In genomic region chr2:44744961-44745360, GRCh38 we compare ENCODE assay signal across 2 cellular contexts.
TF ChIP-seq lines count a peak whose summit lies in the region.

No MANE protein-coding gene starts in this region.

TF ChIP-seq in SK-N-SH treated with all-trans-retinoic acid at 6 μM for 48 hours, 23 proteins besides CTCF, POLR2A, EP300 and RAD21 (continued from another document):
- TF ChIP-seq CREB5 (CRISPR knock-in tag; IDR thresholded peaks at IDR 0.05; ENCODE audit: low read depth) = no peak
- no peak for TF ChIP-seq ZC3H10 (CRISPR knock-in tag; IDR thresholded peaks at IDR 0.05)
- no peak for TF ChIP-seq BACH2 (CRISPR knock-in tag; IDR thresholded peaks at IDR 0.05; ENCODE audit: borderline replicate concordance)
- TF ChIP-seq ZFP3 (CRISPR knock-in tag; IDR thresholded peaks at IDR 0.05) = no peak
- TF ChIP-seq TOX (CRISPR knock-in tag; IDR thresholded peaks at IDR 0.05; ENCODE audit: borderline replicate concordance) = no peak
- TF ChIP-seq CSDC2 (CRISPR knock-in tag; IDR thresholded peaks at IDR 0.05) = no peak
- TF ChIP-seq ARNTL (CRISPR knock-in tag; IDR thresholded peaks at IDR 0.05; ENCODE audit: borderline replicate concordance, low read depth) = no peak
- no peak for TF ChIP-seq POU6F1 (CRISPR knock-in tag; IDR thresholded peaks at IDR 0.05; ENCODE audit: borderline replicate concordance, low read depth)
- TF ChIP-seq ESRRG (CRISPR knock-in tag; IDR thresholded peaks at IDR 0.05) = no peak
- TF ChIP-seq, protein P1, sequence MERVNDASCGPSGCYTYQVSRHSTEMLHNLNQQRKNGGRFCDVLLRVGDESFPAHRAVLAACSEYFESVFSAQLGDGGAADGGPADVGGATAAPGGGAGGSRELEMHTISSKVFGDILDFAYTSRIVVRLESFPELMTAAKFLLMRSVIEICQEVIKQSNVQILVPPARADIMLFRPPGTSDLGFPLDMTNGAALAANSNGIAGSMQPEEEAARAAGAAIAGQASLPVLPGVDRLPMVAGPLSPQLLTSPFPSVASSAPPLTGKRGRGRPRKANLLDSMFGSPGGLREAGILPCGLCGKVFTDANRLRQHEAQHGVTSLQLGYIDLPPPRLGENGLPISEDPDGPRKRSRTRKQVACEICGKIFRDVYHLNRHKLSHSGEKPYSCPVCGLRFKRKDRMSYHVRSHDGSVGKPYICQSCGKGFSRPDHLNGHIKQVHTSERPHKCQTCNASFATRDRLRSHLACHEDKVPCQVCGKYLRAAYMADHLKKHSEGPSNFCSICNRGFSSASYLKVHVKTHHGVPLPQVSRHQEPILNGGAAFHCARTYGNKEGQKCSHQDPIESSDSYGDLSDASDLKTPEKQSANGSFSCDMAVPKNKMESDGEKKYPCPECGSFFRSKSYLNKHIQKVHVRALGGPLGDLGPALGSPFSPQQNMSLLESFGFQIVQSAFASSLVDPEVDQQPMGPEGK (CRISPR knock-in tag; IDR thresholded peaks at IDR 0.05; ENCODE audit: borderline replicate concordance) = no peak
- no peak for TF ChIP-seq SNAI2 (CRISPR knock-in tag; IDR thresholded peaks at IDR 0.05)
- no peak for TF ChIP-seq GLIS3 (CRISPR knock-in tag; IDR thresholded peaks at IDR 0.05)
- TF ChIP-seq ZNF8 (CRISPR knock-in tag; IDR thresholded peaks at IDR 0.05) = no peak
- TF ChIP-seq TCF4 (CRISPR knock-in tag; IDR thresholded peaks at IDR 0.05; ENCODE audit: borderline replicate concordance) = no peak
- TF ChIP-seq OSR1 (CRISPR knock-in tag; IDR thresholded peaks at IDR 0.05) = no peak

TF ChIP-seq in WTC11, 78 proteins besides CTCF, POLR2A, EP300 and RAD21 (continued from another document):
- no peak for TF ChIP-seq E2F4 (CRISPR knock-in tag; IDR thresholded peaks at IDR 0.05; ENCODE audit: borderline replicate concordance, low read depth)
